ENCODE assay signal across 1 cellular context in the genomic region with DNA sequence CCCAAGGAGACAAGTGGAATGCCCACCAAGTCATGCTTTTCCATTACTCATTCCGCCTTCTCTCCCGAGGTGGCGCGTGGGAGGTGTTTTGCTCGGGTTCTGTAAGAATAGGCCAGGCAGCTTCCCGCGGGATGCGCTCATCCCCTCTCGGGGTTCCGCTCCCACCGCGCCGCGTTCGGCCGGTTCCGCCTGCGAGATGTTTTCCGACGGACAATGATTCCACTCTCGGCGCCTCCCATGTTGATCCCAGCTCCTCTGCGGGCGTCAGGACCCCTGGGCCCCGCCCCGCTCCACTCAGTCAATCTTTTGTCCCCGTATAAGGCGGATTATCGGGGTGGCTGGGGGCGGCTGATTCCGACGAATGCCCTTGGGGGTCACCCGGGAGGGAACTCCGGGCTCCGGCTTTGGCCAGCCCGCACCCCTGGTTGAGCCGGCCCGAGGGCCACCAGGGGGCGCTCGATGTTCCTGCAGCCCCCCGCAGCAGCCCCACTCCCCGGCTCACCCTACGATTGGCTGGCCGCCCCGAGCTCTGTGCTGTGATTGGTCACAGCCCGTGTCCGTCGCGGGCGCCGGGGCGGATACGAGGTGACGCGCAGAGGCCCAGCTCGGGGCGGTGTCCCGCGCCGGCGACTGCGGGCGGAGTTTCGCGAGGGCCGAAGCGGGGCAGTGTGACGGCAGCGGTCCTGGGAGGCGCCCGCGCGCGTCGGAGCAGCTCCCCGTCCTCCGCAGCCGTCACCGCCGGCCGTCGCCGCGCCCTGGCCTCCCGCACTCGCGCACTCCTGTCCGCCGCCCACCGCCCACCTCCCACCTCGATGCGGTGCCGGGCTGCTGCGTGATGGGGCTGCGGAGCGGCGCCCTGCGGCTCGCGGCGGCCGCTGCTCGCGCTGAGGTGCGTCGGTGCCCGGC.
A peak's percentile ranks its signal among the peaks of the same experiment; 100 is the strongest.
TF ChIP-seq lines count a peak whose summit lies in the region.

A gene with protein sequence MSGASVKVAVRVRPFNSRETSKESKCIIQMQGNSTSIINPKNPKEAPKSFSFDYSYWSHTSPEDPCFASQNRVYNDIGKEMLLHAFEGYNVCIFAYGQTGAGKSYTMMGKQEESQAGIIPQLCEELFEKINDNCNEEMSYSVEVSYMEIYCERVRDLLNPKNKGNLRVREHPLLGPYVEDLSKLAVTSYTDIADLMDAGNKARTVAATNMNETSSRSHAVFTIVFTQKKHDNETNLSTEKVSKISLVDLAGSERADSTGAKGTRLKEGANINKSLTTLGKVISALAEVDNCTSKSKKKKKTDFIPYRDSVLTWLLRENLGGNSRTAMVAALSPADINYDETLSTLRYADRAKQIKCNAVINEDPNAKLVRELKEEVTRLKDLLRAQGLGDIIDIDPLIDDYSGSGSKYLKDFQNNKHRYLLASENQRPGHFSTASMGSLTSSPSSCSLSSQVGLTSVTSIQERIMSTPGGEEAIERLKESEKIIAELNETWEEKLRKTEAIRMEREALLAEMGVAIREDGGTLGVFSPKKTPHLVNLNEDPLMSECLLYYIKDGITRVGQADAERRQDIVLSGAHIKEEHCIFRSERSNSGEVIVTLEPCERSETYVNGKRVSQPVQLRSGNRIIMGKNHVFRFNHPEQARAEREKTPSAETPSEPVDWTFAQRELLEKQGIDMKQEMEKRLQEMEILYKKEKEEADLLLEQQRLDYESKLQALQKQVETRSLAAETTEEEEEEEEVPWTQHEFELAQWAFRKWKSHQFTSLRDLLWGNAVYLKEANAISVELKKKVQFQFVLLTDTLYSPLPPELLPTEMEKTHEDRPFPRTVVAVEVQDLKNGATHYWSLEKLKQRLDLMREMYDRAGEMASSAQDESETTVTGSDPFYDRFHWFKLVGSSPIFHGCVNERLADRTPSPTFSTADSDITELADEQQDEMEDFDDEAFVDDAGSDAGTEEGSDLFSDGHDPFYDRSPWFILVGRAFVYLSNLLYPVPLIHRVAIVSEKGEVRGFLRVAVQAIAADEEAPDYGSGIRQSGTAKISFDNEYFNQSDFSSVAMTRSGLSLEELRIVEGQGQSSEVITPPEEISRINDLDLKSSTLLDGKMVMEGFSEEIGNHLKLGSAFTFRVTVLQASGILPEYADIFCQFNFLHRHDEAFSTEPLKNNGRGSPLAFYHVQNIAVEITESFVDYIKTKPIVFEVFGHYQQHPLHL (N-terminal part only) (plus strand): TSS at position 666 of the 906 bp plus-strand sequence. CDS start 21,759 bp downstream, outside the sequence.

TF ChIP-seq in HepG2, 621 proteins besides CTCF, POLR2A, EP300 and RAD21 (continued from another document and continues in another):
- TF ChIP-seq, protein P1, sequence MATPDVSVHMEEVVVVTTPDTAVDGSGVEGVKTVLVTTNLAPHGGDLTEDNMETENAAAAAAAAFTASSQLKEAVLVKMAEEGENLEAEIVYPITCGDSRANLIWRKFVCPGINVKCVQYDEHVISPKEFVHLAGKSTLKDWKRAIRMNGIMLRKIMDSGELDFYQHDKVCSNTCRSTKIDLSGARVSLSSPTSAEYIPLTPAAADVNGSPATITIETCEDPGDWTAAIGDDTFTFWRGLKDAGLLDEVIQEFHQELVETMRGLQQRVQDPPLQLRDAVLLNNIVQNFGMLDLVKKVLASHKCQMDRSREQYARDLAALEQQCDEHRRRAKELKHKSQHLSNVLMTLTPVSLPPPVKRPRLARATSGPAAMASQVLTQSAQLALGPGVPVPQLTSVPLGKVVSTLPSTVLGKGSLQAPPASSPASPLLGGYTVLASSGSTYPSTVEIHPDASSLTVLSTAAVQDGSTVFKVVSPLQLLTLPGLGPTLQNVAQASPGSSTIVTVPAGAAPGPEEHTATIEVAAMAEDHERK (CRISPR knock-in tag; IDR thresholded peaks at IDR 0.05; ENCODE audit: low read depth), result peak; percentile 17; the same call in 1 of the 2 replicates
- TF ChIP-seq MED8 (CRISPR knock-in tag; IDR thresholded peaks at IDR 0.05; ENCODE audit: insufficient replicate concordance) (peak; percentile 53), ZNF121 (CRISPR knock-in tag; IDR thresholded peaks at IDR 0.05) (peak; percentile 14; the same call in 1 of the 2 replicates), GATA4 (IDR thresholded peaks at IDR 0.05; ENCODE audit: borderline replicate concordance, low read depth) (no peak), ZNF44 (CRISPR knock-in tag; IDR thresholded peaks at IDR 0.05) (0 out of 2 replicates have a peak, but pooled peaks have one; percentile 34), ARNT2 (CRISPR knock-in tag; IDR thresholded peaks at IDR 0.05; ENCODE audit: low read depth) (peak; percentile 86), ZNF451 (CRISPR knock-in tag; IDR thresholded peaks at IDR 0.05) (no peak; the same call in 1 of the 2 replicates), ZNF10 (CRISPR knock-in tag; IDR thresholded peaks at IDR 0.05; ENCODE audit: borderline replicate concordance, low read depth) (no peak), ELF1 (CRISPR knock-in tag; IDR thresholded peaks at IDR 0.05) (peak; percentile 27; the same call in 1 of the 2 replicates), ZBTB21 (CRISPR knock-in tag; IDR thresholded peaks at IDR 0.05) (no peak), ZFP62 (CRISPR knock-in tag; IDR thresholded peaks at IDR 0.05) (no peak)
- TF ChIP-seq, protein P2, sequence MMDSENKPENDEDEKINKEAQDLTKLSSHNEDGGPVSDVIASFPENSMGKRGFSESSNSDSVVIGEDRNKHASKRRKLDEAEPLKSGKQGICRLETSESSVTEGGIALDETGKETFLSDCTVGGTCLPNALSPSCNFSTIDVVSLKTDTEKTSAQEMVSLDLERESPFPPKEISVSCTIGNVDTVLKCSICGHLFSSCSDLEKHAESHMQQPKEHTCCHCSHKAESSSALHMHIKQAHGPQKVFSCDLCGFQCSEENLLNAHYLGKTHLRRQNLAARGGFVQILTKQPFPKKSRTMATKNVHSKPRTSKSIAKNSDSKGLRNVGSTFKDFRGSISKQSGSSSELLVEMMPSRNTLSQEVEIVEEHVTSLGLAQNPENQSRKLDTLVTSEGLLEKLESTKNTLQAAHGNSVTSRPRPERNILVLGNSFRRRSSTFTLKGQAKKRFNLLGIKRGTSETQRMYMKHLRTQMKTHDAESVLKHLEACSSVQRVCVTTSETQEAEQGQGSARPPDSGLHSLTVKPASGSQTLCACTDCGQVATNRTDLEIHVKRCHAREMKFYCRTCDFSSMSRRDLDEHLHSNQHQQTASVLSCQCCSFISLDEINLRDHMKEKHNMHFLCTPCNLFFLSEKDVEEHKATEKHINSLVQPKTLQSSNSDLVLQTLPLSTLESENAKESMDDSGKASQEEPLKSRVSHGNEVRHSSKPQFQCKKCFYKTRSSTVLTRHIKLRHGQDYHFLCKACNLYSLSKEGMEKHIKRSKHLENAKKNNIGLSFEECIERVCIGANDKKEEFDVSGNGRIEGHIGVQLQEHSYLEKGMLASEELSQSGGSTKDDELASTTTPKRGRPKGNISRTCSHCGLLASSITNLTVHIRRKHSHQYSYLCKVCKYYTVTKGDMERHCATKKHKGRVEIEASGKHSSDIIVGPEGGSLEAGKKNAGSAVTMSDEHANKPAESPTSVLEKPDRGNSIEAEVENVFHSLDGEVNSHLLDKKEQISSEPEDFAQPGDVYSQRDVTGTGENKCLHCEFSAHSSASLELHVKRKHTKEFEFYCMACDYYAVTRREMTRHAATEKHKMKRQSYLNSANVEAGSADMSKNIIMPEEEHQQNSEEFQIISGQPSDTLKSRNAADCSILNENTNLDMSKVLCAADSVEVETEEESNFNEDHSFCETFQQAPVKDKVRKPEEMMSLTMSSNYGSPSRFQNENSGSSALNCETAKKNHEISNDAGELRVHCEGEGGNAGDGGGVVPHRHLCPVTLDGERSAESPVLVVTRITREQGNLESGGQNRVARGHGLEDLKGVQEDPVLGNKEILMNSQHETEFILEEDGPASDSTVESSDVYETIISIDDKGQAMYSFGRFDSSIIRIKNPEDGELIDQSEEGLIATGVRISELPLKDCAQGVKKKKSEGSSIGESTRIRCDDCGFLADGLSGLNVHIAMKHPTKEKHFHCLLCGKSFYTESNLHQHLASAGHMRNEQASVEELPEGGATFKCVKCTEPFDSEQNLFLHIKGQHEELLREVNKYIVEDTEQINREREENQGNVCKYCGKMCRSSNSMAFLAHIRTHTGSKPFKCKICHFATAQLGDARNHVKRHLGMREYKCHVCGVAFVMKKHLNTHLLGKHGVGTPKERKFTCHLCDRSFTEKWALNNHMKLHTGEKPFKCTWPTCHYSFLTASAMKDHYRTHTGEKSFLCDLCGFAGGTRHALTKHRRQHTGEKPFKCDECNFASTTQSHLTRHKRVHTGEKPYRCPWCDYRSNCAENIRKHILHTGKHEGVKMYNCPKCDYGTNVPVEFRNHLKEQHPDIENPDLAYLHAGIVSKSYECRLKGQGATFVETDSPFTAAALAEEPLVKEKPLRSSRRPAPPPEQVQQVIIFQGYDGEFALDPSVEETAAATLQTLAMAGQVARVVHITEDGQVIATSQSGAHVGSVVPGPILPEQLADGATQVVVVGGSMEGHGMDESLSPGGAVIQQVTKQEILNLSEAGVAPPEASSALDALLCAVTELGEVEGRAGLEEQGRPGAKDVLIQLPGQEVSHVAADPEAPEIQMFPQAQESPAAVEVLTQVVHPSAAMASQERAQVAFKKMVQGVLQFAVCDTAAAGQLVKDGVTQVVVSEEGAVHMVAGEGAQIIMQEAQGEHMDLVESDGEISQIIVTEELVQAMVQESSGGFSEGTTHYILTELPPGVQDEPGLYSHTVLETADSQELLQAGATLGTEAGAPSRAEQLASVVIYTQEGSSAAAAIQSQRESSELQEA (CRISPR knock-in tag; IDR thresholded peaks at IDR 0.05; ENCODE audit: not compliant biosample characterization), result peak; percentile 86
- TF ChIP-seq, protein P3, sequence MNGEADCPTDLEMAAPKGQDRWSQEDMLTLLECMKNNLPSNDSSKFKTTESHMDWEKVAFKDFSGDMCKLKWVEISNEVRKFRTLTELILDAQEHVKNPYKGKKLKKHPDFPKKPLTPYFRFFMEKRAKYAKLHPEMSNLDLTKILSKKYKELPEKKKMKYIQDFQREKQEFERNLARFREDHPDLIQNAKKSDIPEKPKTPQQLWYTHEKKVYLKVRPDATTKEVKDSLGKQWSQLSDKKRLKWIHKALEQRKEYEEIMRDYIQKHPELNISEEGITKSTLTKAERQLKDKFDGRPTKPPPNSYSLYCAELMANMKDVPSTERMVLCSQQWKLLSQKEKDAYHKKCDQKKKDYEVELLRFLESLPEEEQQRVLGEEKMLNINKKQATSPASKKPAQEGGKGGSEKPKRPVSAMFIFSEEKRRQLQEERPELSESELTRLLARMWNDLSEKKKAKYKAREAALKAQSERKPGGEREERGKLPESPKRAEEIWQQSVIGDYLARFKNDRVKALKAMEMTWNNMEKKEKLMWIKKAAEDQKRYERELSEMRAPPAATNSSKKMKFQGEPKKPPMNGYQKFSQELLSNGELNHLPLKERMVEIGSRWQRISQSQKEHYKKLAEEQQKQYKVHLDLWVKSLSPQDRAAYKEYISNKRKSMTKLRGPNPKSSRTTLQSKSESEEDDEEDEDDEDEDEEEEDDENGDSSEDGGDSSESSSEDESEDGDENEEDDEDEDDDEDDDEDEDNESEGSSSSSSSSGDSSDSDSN (CRISPR knock-in tag; IDR thresholded peaks at IDR 0.05), result peak; percentile 89
- TF ChIP-seq, protein P4, sequence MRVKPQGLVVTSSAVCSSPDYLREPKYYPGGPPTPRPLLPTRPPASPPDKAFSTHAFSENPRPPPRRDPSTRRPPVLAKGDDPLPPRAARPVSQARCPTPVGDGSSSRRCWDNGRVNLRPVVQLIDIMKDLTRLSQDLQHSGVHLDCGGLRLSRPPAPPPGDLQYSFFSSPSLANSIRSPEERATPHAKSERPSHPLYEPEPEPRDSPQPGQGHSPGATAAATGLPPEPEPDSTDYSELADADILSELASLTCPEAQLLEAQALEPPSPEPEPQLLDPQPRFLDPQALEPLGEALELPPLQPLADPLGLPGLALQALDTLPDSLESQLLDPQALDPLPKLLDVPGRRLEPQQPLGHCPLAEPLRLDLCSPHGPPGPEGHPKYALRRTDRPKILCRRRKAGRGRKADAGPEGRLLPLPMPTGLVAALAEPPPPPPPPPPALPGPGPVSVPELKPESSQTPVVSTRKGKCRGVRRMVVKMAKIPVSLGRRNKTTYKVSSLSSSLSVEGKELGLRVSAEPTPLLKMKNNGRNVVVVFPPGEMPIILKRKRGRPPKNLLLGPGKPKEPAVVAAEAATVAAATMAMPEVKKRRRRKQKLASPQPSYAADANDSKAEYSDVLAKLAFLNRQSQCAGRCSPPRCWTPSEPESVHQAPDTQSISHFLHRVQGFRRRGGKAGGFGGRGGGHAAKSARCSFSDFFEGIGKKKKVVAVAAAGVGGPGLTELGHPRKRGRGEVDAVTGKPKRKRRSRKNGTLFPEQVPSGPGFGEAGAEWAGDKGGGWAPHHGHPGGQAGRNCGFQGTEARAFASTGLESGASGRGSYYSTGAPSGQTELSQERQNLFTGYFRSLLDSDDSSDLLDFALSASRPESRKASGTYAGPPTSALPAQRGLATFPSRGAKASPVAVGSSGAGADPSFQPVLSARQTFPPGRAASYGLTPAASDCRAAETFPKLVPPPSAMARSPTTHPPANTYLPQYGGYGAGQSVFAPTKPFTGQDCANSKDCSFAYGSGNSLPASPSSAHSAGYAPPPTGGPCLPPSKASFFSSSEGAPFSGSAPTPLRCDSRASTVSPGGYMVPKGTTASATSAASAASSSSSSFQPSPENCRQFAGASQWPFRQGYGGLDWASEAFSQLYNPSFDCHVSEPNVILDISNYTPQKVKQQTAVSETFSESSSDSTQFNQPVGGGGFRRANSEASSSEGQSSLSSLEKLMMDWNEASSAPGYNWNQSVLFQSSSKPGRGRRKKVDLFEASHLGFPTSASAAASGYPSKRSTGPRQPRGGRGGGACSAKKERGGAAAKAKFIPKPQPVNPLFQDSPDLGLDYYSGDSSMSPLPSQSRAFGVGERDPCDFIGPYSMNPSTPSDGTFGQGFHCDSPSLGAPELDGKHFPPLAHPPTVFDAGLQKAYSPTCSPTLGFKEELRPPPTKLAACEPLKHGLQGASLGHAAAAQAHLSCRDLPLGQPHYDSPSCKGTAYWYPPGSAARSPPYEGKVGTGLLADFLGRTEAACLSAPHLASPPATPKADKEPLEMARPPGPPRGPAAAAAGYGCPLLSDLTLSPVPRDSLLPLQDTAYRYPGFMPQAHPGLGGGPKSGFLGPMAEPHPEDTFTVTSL (CRISPR knock-in tag; IDR thresholded peaks at IDR 0.05; ENCODE audit: borderline replicate concordance), result peak; percentile 36; the same call in 1 of the 2 replicates
- TF ChIP-seq, protein P5, sequence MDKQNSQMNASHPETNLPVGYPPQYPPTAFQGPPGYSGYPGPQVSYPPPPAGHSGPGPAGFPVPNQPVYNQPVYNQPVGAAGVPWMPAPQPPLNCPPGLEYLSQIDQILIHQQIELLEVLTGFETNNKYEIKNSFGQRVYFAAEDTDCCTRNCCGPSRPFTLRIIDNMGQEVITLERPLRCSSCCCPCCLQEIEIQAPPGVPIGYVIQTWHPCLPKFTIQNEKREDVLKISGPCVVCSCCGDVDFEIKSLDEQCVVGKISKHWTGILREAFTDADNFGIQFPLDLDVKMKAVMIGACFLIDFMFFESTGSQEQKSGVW (CRISPR knock-in tag; IDR thresholded peaks at IDR 0.05; ENCODE audit: borderline replicate concordance), result peak; percentile 46; the same call in 1 of the 2 replicates
- TF ChIP-seq, protein P6, sequence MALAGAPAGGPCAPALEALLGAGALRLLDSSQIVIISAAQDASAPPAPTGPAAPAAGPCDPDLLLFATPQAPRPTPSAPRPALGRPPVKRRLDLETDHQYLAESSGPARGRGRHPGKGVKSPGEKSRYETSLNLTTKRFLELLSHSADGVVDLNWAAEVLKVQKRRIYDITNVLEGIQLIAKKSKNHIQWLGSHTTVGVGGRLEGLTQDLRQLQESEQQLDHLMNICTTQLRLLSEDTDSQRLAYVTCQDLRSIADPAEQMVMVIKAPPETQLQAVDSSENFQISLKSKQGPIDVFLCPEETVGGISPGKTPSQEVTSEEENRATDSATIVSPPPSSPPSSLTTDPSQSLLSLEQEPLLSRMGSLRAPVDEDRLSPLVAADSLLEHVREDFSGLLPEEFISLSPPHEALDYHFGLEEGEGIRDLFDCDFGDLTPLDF (CRISPR knock-in tag; IDR thresholded peaks at IDR 0.05), result peak; percentile 70
